26 cellular contexts compared by ENCODE assay signal in the genomic region with DNA sequence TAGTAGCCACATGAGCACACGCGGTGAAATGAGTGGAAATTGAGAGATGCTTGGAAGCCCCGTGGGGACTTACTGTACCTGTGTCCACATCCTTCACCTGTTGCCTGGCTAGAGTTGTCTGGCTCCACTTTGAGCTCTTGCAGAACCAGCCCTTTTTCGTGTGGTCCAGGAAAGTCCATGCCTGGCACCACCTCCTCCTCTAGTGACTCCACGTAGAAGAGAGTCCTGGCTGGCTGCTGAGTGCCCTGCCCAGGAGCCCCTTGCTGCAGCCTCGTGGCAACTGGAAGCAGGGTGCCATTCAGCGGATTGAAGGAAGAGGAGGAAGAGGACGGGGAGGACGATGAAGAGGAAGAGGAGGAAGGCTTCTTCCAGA. TPM values are rescaled to one million over a fixed set of nuclear protein-coding genes. Genes with fewer than 3 reads are reported as not detected.
DNase-seq lines count a peak whose midpoint lies in the region; ATAC-seq and TF ChIP-seq lines count a peak whose summit lies in the region.
"Had no signal": no experiment of that assay in that cellular context is flagged by ENCODE, and none has a peak within 500 bp of the region (broad histone marks: within the 10 kb centered on the region; RNA-seq: fewer than 3 reads in every experiment).

No MANE protein-coding gene starts in this region.

- H3K4me3 ChIP-seq in astrocyte of the spinal cord (ENCODE audit: low read depth, low read length), result peak overlapping the region; percentile 26
- H3K4me3 ChIP-seq in iPS-18a (ENCODE audit: low read length), result peak overlapping the region; percentile 68
- peak overlapping the region; percentile 47 for H3K4me3 ChIP-seq in retinal pigment epithelial cell (ENCODE audit: low read length)
- H3K4me3 ChIP-seq: spleen had no signal

- H3K9ac ChIP-seq in iPS-18a (ENCODE audit: low read length), result no peak overlapping the region

- H3K36me3 Mint-ChIP-seq in activated naive CD4-positive, alpha-beta T cell treated with anti-CD3 and anti-CD28 coated beads, Interleukin-2, amount 50 U/mL, for 72 hours, result no peaks in the 10 kb centered on the region
- H3K36me3 Mint-ChIP-seq: activated naive CD8-positive, alpha-beta T cell treated with anti-CD3 and anti-CD28 coated beads, Interleukin-2, amount 10 ng/mL, durations not matched to agents 7 days and 5 days; naive B cell had no signal

- H3K9me3 ChIP-seq in iPS-18a (ENCODE audit: control insufficient read depth, low read depth, low read length), result no peaks in the 10 kb centered on the region

- H3K27ac ChIP-seq in iPS-18a (ENCODE audit: low read length), result no peak overlapping the region
- H3K27ac ChIP-seq: 22Rv1, spleen had no signal

- H3K4me1 ChIP-seq in iPS-18a (ENCODE audit: control insufficient read depth, low read depth, low read length), result no peaks in the 10 kb centered on the region
- H3K4me1 ChIP-seq: spleen had no signal

- DNase-seq in DMS53 (lab: John Stamatoyannopoulos, UW), result peak; percentile 9
- DNase-seq in DMS53 treated with DMSO at 0.1 percent for 48 hours (lab: John Stamatoyannopoulos, UW; ENCODE audit: unreplicated experiment), result no peak
- DNase-seq in astrocyte of the spinal cord (ENCODE audit: low read depth, low spot score), result no peak
- no peak for DNase-seq in retinal pigment epithelial cell (ENCODE audit: low read depth)
- DNase-seq in GM10266 (ENCODE audit: extremely low spot score), result no peak
- DNase-seq in activated naive CD4-positive, alpha-beta T cell treated with anti-CD3 and anti-CD28 coated beads, Interleukin-2, amount 50 U/mL, for 72 hours (ENCODE audit: low spot score in 2 of 2), result no peak
- DNase-seq: activated CD4-positive, CD25-positive, alpha-beta regulatory T cell; activated naive CD8-positive, alpha-beta T cell treated with anti-CD3 and anti-CD28 coated beads, Interleukin-2, amount 10 ng/mL, durations not matched to agents 7 days and 5 days; Calu3; dermis blood vessel endothelial cell; HFFc6; naive B cell; NCI-H1105 treated with DMSO at 0.1 percent for 48 hours; NCI-H446 treated with DMSO at 0.1 percent for 48 hours had no signal

- in situ Hi-C loops in astrocyte of the spinal cord (cut with HindIII; ENCODE audit: low sequenced_read_pairs), result no loop called here

- no peak for ATAC-seq in HG02852 (IDR thresholded peaks at IDR 0.05; ENCODE audit: unreplicated experiment)
- ATAC-seq in activated naive CD4-positive, alpha-beta T cell treated with anti-CD3 and anti-CD28 coated beads, Interleukin-2, amount 50 U/mL, for 72 hours, result no peak
- ATAC-seq: esophagus mucosa, Right ventricle myocardium inferior had no signal

- no peak overlapping the region for H3K27ac Mint-ChIP-seq in activated naive CD4-positive, alpha-beta T cell treated with anti-CD3 and anti-CD28 coated beads, Interleukin-2, amount 50 U/mL, for 72 hours
- H3K27ac Mint-ChIP-seq: activated naive CD8-positive, alpha-beta T cell treated with anti-CD3 and anti-CD28 coated beads, Interleukin-2, amount 10 ng/mL, durations not matched to agents 7 days and 5 days; activated T-helper 1 cell treated with anti-CD3 and anti-CD28 coated beads, Interleukin-12 subunit alpha, Interleukin-12 subunit beta, Interleukin-2, Interleukin-4 antibody, amounts not matched to agents 30 ng/mL and 10 ng/mL and 1 ng/mL, durations not matched to agents 14 hours and 24 hours and 36 hours; HFFc6; naive B cell; T-helper 1 cell treated with Interleukin-12 subunit alpha and Interleukin-12 subunit beta and Interleukin-4 antibody, amounts not matched to agents 30 μg/mL and 1 μg/mL, for 36 hours had no signal

- H3K9me3 Mint-ChIP-seq in activated naive CD4-positive, alpha-beta T cell treated with anti-CD3 and anti-CD28 coated beads, Interleukin-2, amount 50 U/mL, for 72 hours, result peaks cover 14 to 22% of the 10 kb centered on the region in 2 donors
- H3K9me3 Mint-ChIP-seq: activated naive CD8-positive, alpha-beta T cell treated with anti-CD3 and anti-CD28 coated beads, Interleukin-2, amount 10 ng/mL, durations not matched to agents 7 days and 5 days had no signal

- no peaks in the 10 kb centered on the region for H3K36me3 ChIP-seq in iPS-18a (ENCODE audit: control insufficient read depth, low read depth, low read length)
- H3K36me3 ChIP-seq: spleen had no signal

- TF ChIP-seq CTCF in astrocyte of the spinal cord (IDR thresholded peaks at IDR 0.05; ENCODE audit: low read depth, low read length) (no peak), retinal pigment epithelial cell (conservative IDR thresholded peaks at IDR 0.05; ENCODE audit: low read depth, low read length) (no peak), GM10266 (IDR thresholded peaks at IDR 0.05; ENCODE audit: control insufficient read depth, insufficient read depth, low read depth, missing control alignments) (no peak)

- peaks cover 36% of the 10 kb centered on the region for H3K27me3 ChIP-seq in iPS-18a (ENCODE audit: control insufficient read depth, insufficient read depth, low read length)

RNA-seq across cellular contexts. Expression of a gene that starts 0.5 kb away (rescaled TPM):
- total RNA-seq in activated naive CD4-positive, alpha-beta T cell treated with anti-CD3 and anti-CD28 coated beads, Interleukin-2, amount 50 U/mL, for 72 hours, result not detected
- total RNA-seq: activated naive CD8-positive, alpha-beta T cell treated with anti-CD3 and anti-CD28 coated beads, Interleukin-2, amount 10 ng/mL, durations not matched to agents 7 days and 5 days; activated T-helper 1 cell treated with anti-CD3 and anti-CD28 coated beads, Interleukin-12 subunit alpha, Interleukin-12 subunit beta, Interleukin-2, Interleukin-4 antibody, amounts not matched to agents 30 ng/mL and 10 ng/mL and 1 ng/mL, durations not matched to agents 14 hours and 24 hours and 36 hours; Calu3; dermis blood vessel endothelial cell; esophagus mucosa; HFFc6; kidney; LHCN-M2; lung microvascular endothelial cell; pulmonary artery endothelial cell; Right ventricle myocardium inferior; spleen had no signal

RNA-seq across cellular contexts. Expression of a gene that starts 1.1 kb away (rescaled TPM):
- not detected for total RNA-seq in activated naive CD4-positive, alpha-beta T cell treated with anti-CD3 and anti-CD28 coated beads, Interleukin-2, amount 50 U/mL, for 72 hours
- total RNA-seq: activated naive CD8-positive, alpha-beta T cell treated with anti-CD3 and anti-CD28 coated beads, Interleukin-2, amount 10 ng/mL, durations not matched to agents 7 days and 5 days; activated T-helper 1 cell treated with anti-CD3 and anti-CD28 coated beads, Interleukin-12 subunit alpha, Interleukin-12 subunit beta, Interleukin-2, Interleukin-4 antibody, amounts not matched to agents 30 ng/mL and 10 ng/mL and 1 ng/mL, durations not matched to agents 14 hours and 24 hours and 36 hours; Calu3; dermis blood vessel endothelial cell; esophagus mucosa; HFFc6; kidney; LHCN-M2; lung microvascular endothelial cell; pulmonary artery endothelial cell; Right ventricle myocardium inferior; spleen had no signal
